16 cellular contexts compared by ENCODE assay signal in genomic region chr2:183001948-183002347, GRCh38. TPM values are rescaled to one million over a fixed set of nuclear protein-coding genes. Genes with fewer than 3 reads are reported as not detected.
DNase-seq lines count a peak whose midpoint lies in the region; FAIRE-seq and TF ChIP-seq lines count a peak whose summit lies in the region.
"Had no signal": no experiment of that assay in that cellular context is flagged by ENCODE, and none has a peak within 500 bp of the region (broad histone marks: within the 10 kb centered on the region; RNA-seq: fewer than 3 reads in every experiment).

No MANE protein-coding gene starts in this region.

- no peak for TF ChIP-seq EP300 in tibial nerve (IDR thresholded peaks at IDR 0.05)

- H4K20me1 ChIP-seq in endothelial cell of umbilical vein (replicated peaks; ENCODE audit: control insufficient read depth, extremely low read depth, insufficient read depth, low read length) = peaks cover 4% of the 10 kb centered on the region

- dilution Hi-C loops in endothelial cell of umbilical vein (cut with MboI; ENCODE audit: extremely low pct_ligation_motif_present, low sequenced_read_pairs) = no loop called here

- H3K9ac ChIP-seq in endothelial cell of umbilical vein (replicated peaks; ENCODE audit: extremely low read depth, insufficient read depth, low read length) = no peak overlapping the region
- H3K9ac ChIP-seq: SK-N-SH had no signal

- no peaks in the 10 kb centered on the region for H3K9me3 ChIP-seq in A673 (ENCODE audit: low read depth, low read length, poor library complexity, severe bottlenecking)
- no peaks in the 10 kb centered on the region for H3K9me3 ChIP-seq in HEK293 (ENCODE audit: control insufficient read depth, insufficient read depth, low read depth, low read length)
- H3K9me3 ChIP-seq in endothelial cell of umbilical vein (replicated peaks; ENCODE audit: control insufficient read depth, insufficient read depth, low read length) = no peaks in the 10 kb centered on the region
- H3K9me3 ChIP-seq in tibial nerve = no peaks in the 10 kb centered on the region
- H3K9me3 ChIP-seq: A549, SK-N-SH had no signal

- DNase-seq in A673 (ENCODE audit: low spot score) (peak; percentile 90), NCI-H2227 (lab: John Stamatoyannopoulos, UW; ENCODE audit: unreplicated experiment) (peak; percentile 48), endothelial cell of umbilical vein (ENCODE audit: low read depth, low spot score) (no peak), OCI-M2 (lab: John Stamatoyannopoulos, UW; ENCODE audit: unreplicated experiment) (no peak), tibial nerve (ENCODE audit: low spot score in 2 of 2) (no peak), NCI-H526 (lab: John Stamatoyannopoulos, UW) (no peak), HuH-7 (ENCODE audit: low spot score) (no peak)
- DNase-seq: GOT3, NCI-H1417 treated with DMSO at 0.1 percent for 48 hours, NCI-H2107, NCI-H510A treated with DMSO at 0.1 percent for 48 hours, SK-N-SH, T-helper 1 cell had no signal

- H3K4me3 ChIP-seq in A673 (ENCODE audit: low read depth, low read length, poor library complexity, severe bottlenecking) (no peak overlapping the region), HEK293 (ENCODE audit: low read depth, low read length) (no peak overlapping the region), endothelial cell of umbilical vein (replicated peaks in 1 of 3; ENCODE audit: insufficient read depth in 1 of 3, low read depth in 1 of 3, low read length in 3 of 3) (no peak overlapping the region), tibial nerve (no peak overlapping the region)
- H3K4me3 ChIP-seq: A549 had no signal

- H2AFZ ChIP-seq in endothelial cell of umbilical vein (ENCODE audit: low read depth, low read length) = no peak overlapping the region

- CTCF ChIA-PET in A673 (lab: Charles Lee) = no interaction called here
- CTCF ChIA-PET in HEK293 (lab: Yijun Ruan, JAX) = interaction anchor here (2.0 kb wide), 1 partner anchor 21 kb away, joined by 7 read pairs; no protein-coding TSS in a partner anchor
- CTCF ChIA-PET in endothelial cell of umbilical vein (lab: Charles Lee) = interaction anchor here (0.7 kb wide), 1 partner anchor 15 kb away, joined by 3 read pairs; no protein-coding TSS in a partner anchor

- POLR2A ChIA-PET in A673 (lab: Charles Lee; ENCODE audit: low non-redundant PET) (no interaction called here), HEK293 (lab: Yijun Ruan, JAX) (no interaction called here), endothelial cell of umbilical vein (lab: Charles Lee) (no interaction called here)

- intact Hi-C loops in A673 (cut with micrococcal nuclease; ENCODE audit: unreplicated experiment) (no loop called here), endothelial cell of umbilical vein (cut with micrococcal nuclease) (no loop called here)

- no peaks in the 10 kb centered on the region for H3K9me1 ChIP-seq in endothelial cell of umbilical vein (replicated peaks; ENCODE audit: control insufficient read depth, extremely low read depth, insufficient read depth, low read length)

- H3K27ac ChIP-seq in A673 (ENCODE audit: low read depth, low read length, poor library complexity, severe bottlenecking) = no peak overlapping the region
- no peak overlapping the region for H3K27ac ChIP-seq in HEK293 (ENCODE audit: extremely low read depth, low read depth, low read length)
- no peak overlapping the region for H3K27ac ChIP-seq in endothelial cell of umbilical vein (ENCODE audit: insufficient read depth, low read depth, low read length)
- no peak overlapping the region for H3K27ac ChIP-seq in tibial nerve
- H3K27ac ChIP-seq: A549 had no signal

- 83 to 87% methylated on average over 2 of the region's 2 CpGs for WGBS in tibial nerve, 2 donors

- H3K36me3 ChIP-seq in A673 (ENCODE audit: insufficient read depth, low read length, poor library complexity, severe bottlenecking) = peaks cover 34% of the 10 kb centered on the region
- H3K36me3 ChIP-seq in HEK293 (ENCODE audit: control insufficient read depth in 2 of 2, insufficient read depth in 1 of 2, low read length in 2 of 2) = peaks cover 14 to 43% of the 10 kb centered on the region in 2 experiments
- H3K36me3 ChIP-seq in endothelial cell of umbilical vein (ENCODE audit: control insufficient read depth in 2 of 2, extremely low read depth in 1 of 2, insufficient read depth in 2 of 2, low read length in 2 of 2) = peaks cover 6% of the 10 kb centered on the region in 2 experiments
- H3K36me3 ChIP-seq in tibial nerve = peaks cover 0 to 25% (median 9%) of the 10 kb centered on the region in 3 donors

- H3K4me1 ChIP-seq in A673 (ENCODE audit: insufficient read depth, low read length, poor library complexity, severe bottlenecking) (peaks cover 42% of the 10 kb centered on the region), HEK293 (ENCODE audit: control insufficient read depth, insufficient read depth, low read length) (no peaks in the 10 kb centered on the region), endothelial cell of umbilical vein (ENCODE audit: control insufficient read depth, extremely low read depth, insufficient read depth, low read length) (no peaks in the 10 kb centered on the region), tibial nerve (peaks cover 0 to 14% (median 1%) of the 10 kb centered on the region in 4 donors)
- H3K4me1 ChIP-seq: A549 had no signal

- no peak for FAIRE-seq in endothelial cell of umbilical vein (lab: Jason Lieb, UNC)

- no peak for TF ChIP-seq POLR2A in endothelial cell of umbilical vein (IDR thresholded peaks at IDR 0.05; ENCODE audit: low read depth, low read length)
- no peak for TF ChIP-seq POLR2A in tibial nerve (IDR thresholded peaks at IDR 0.05)

- H3K27me3 ChIP-seq in A673 (replicated peaks; ENCODE audit: insufficient read depth, low read depth, low read length, poor library complexity) (no peaks in the 10 kb centered on the region), endothelial cell of umbilical vein (ENCODE audit: control insufficient read depth in 2 of 2, insufficient read depth in 2 of 2, low read length in 2 of 2) (no peaks in the 10 kb centered on the region), tibial nerve (no peaks in the 10 kb centered on the region)

- no TSS peak for BruUV-seq in A673 (replicated peaks; lab: Mats Ljungman, UMichigan)
- BruUV-seq in endothelial cell of umbilical vein (replicated peaks; lab: Mats Ljungman, UMichigan) = TSS peak; percentile 12

- H3K4me2 ChIP-seq in endothelial cell of umbilical vein (ENCODE audit: insufficient read depth, low read length) = no peak overlapping the region
- H3K4me2 ChIP-seq: A549, SK-N-SH had no signal

- H3K79me2 ChIP-seq in endothelial cell of umbilical vein (ENCODE audit: control insufficient read depth, insufficient read depth, low read length) = peaks cover 66% of the 10 kb centered on the region

- TF ChIP-seq CTCF in A673 (conservative IDR thresholded peaks at IDR 0.05; ENCODE audit: low read depth, low read length) = no peak
- no peak for TF ChIP-seq CTCF in HEK293 (tag by site-specific recombination; IDR thresholded peaks at IDR 0.05)
- no peak for TF ChIP-seq CTCF in endothelial cell of umbilical vein (IDR thresholded peaks at IDR 0.05; ENCODE audit: extremely low read depth in 1 of 2, insufficient read depth in 1 of 2, low read depth in 1 of 2, low read length in 2 of 2)
- TF ChIP-seq CTCF in tibial nerve (IDR thresholded peaks at IDR 0.05) = no peak

TF ChIP-seq in HEK293, 187 proteins besides CTCF, POLR2A, EP300 and RAD21:
- peak; percentile 90 for TF ChIP-seq SP7 (tag by site-specific recombination; IDR thresholded peaks at IDR 0.05)
- no peak for TF ChIP-seq ZNF658 (tag by site-specific recombination; IDR thresholded peaks at IDR 0.05)

TF ChIP-seq in endothelial cell of umbilical vein, 7 proteins besides CTCF, POLR2A, EP300 and RAD21:
- TF ChIP-seq, protein P1, sequence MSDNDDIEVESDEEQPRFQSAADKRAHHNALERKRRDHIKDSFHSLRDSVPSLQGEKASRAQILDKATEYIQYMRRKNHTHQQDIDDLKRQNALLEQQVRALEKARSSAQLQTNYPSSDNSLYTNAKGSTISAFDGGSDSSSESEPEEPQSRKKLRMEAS (IDR thresholded peaks at IDR 0.05; ENCODE audit: insufficient read depth, insufficient read length) = no peak
- TF ChIP-seq GATA2 (IDR thresholded peaks at IDR 0.05; ENCODE audit: insufficient read depth, insufficient read length, low read depth, low read length) (no peak), JUN (IDR thresholded peaks at IDR 0.05; ENCODE audit: borderline replicate concordance, insufficient read depth, insufficient read length, low read depth) (no peak), FOS (IDR thresholded peaks at IDR 0.05; ENCODE audit: borderline replicate concordance, insufficient read depth, low read length) (no peak), MYC (IDR thresholded peaks at IDR 0.05; ENCODE audit: low read depth, low read length) (no peak), POLR2AphosphoS5 (IDR thresholded peaks at IDR 0.05; ENCODE audit: insufficient read depth, low read depth, low read length) (no peak), EZH2 (IDR thresholded peaks at IDR 0.05; ENCODE audit: borderline replicate concordance, low read depth, low read length, severe bottlenecking) (no peak)

RNA-seq across cellular contexts. Expression of gene NCKAP1, which starts 36.3 kb away (rescaled TPM):
- total RNA-seq in A673 (2021) (153 and 177 TPM in 2 replicates), endothelial cell of umbilical vein (121 and 130 TPM in 2 replicates), tibial nerve (100 to 1,000 TPM in 1 of 4 donors, 10 to 100 TPM in 3; 80.6 to 114 (median 85.6) TPM)
- polyA plus RNA-seq in endothelial cell of umbilical vein = 46.8 and 49.4 TPM in 2 replicates
- polyA plus RNA-seq in endothelial cell of umbilical vein (2011; cell fraction: cytosol; rRNA removed) = 102 and 105 TPM in 2 replicates
- 85.7 and 104 TPM in 2 replicates for polyA plus RNA-seq in endothelial cell of umbilical vein (2011; cell fraction: nucleus; rRNA removed)
- 99.2 and 118 TPM in 2 replicates for polyA plus RNA-seq in endothelial cell of umbilical vein (2012)
- 84.8 and 95.2 TPM in 2 replicates for polyA minus RNA-seq in endothelial cell of umbilical vein
- polyA minus RNA-seq in endothelial cell of umbilical vein (2011; cell fraction: cytosol; rRNA and poly(A)+ RNA removed) = 37.5 TPM
- polyA minus RNA-seq in endothelial cell of umbilical vein (2011; cell fraction: nucleus; rRNA and poly(A)+ RNA removed) = 124 and 190 TPM in 2 replicates
- polyA plus RNA-seq: CD14-positive monocyte had no signal

Comparison
In these comparisons a context has a peak if more than half of its experiments do, and no peak if none do; other contexts are left out.
1. DNase-seq: peak in A673 (single experiment) and NCI-H2227 (single experiment); none in endothelial cell of umbilical vein (single experiment), OCI-M2 (single experiment), tibial nerve (0 of 2), NCI-H526 (0 of 2) and HuH-7 (single experiment).